22 cellular contexts compared by ENCODE assay signal in genomic region chr1:56811331-56811730, GRCh38. TPM values are rescaled to one million over a fixed set of nuclear protein-coding genes. Genes with fewer than 3 reads are reported as not detected.
DNase-seq lines count a peak whose midpoint lies in the region; ATAC-seq and TF ChIP-seq lines count a peak whose summit lies in the region.
"Had no signal": no experiment of that assay in that cellular context is flagged by ENCODE, and none has a peak within 500 bp of the region (broad histone marks: within the 10 kb centered on the region; RNA-seq: fewer than 3 reads in every experiment).

No MANE protein-coding gene starts in this region.

- peaks cover 8% of the 10 kb centered on the region for H3K9me3 Mint-ChIP-seq in progenitor cell of endocrine pancreas (ENCODE audit: low read depth)
- H3K9me3 Mint-ChIP-seq: activated CD4-positive, alpha-beta memory T cell treated with anti-CD3 and anti-CD28 coated beads for 36 hours; central memory CD8-positive, alpha-beta T cell had no signal

- intact Hi-C loops in left ventricle myocardium superior (cut with micrococcal nuclease): no loop called here

- ATAC-seq in left ventricle myocardium superior (peak; percentile 67), GM21576 (IDR thresholded peaks at IDR 0.05; ENCODE audit: unreplicated experiment) (no peak), HG03378 (IDR thresholded peaks at IDR 0.05; ENCODE audit: unreplicated experiment) (no peak)
- ATAC-seq: T-helper 17 cell had no signal

- TF ChIP-seq CTCF in progenitor cell of endocrine pancreas (IDR thresholded peaks at IDR 0.05; ENCODE audit: unreplicated experiment): no peak

- H3K27me3 Mint-ChIP-seq in progenitor cell of endocrine pancreas: no peaks in the 10 kb centered on the region

- no peak overlapping the region for H3K4me3 Mint-ChIP-seq in progenitor cell of endocrine pancreas (ENCODE audit: low read depth)
- H3K4me3 Mint-ChIP-seq: activated CD4-positive, alpha-beta memory T cell treated with anti-CD3 and anti-CD28 coated beads for 36 hours; central memory CD8-positive, alpha-beta T cell; naive B cell; T-helper 17 cell had no signal

- DNase-seq in DMS53 treated with DMSO at 0.1 percent for 48 hours (lab: John Stamatoyannopoulos, UW; ENCODE audit: unreplicated experiment) (peak; percentile 28), NCI-H82 treated with DMSO at 0.1 percent for 48 hours (lab: John Stamatoyannopoulos, UW; ENCODE audit: unreplicated experiment) (peak; percentile 39), left ventricle myocardium superior (peak; percentile 43), progenitor cell of endocrine pancreas (ENCODE audit: low spot score, unreplicated experiment) (no peak), SKM-1 (lab: John Stamatoyannopoulos, UW; ENCODE audit: unreplicated experiment) (no peak)
- DNase-seq in activated naive CD4-positive, alpha-beta T cell (lab: John Stamatoyannopoulos, UW): no peak
- DNase-seq: activated CD4-positive, alpha-beta memory T cell treated with anti-CD3 and anti-CD28 coated beads for 36 hours; amniotic stem cell; effector CD4-positive, alpha-beta T cell; naive B cell; NCI-H1417 treated with DMSO at 0.1 percent for 48 hours; NCI-H69; stimulated activated CD4-positive, alpha-beta T cell treated with anti-CD3 and anti-CD28 coated beads, Interleukin-4, amount 100 ng/mL, for 24 hours; T-helper 17 cell had no signal

- H3K27ac Mint-ChIP-seq in progenitor cell of endocrine pancreas: peak overlapping the region; percentile 92
- H3K27ac Mint-ChIP-seq: activated CD4-positive, alpha-beta memory T cell treated with anti-CD3 and anti-CD28 coated beads for 36 hours; T-helper 17 cell had no signal

- H3K36me3 Mint-ChIP-seq in progenitor cell of endocrine pancreas (ENCODE audit: insufficient read depth): peaks cover 7% of the 10 kb centered on the region
- H3K36me3 Mint-ChIP-seq: activated CD4-positive, alpha-beta memory T cell treated with anti-CD3 and anti-CD28 coated beads for 36 hours had no signal

- H3K4me1 Mint-ChIP-seq in progenitor cell of endocrine pancreas (ENCODE audit: low read depth): peaks cover 40% of the 10 kb centered on the region
- H3K4me1 Mint-ChIP-seq: central memory CD8-positive, alpha-beta T cell; naive B cell; T-helper 17 cell had no signal

RNA-seq across cellular contexts. Expression of gene FYB2, which starts 7.9 kb away (rescaled TPM):
- 15.2 TPM for total RNA-seq in left ventricle myocardium superior
- 7.6 and 9.6 TPM in 2 replicates for total RNA-seq in progenitor cell of endocrine pancreas
- total RNA-seq: activated CD4-positive, alpha-beta memory T cell treated with anti-CD3 and anti-CD28 coated beads for 36 hours; esophagus muscularis mucosa; glomerular endothelial cell; osteocyte; T-helper 17 cell; vagina had no signal

RNA-seq across cellular contexts. Expression of gene C8A, which starts 43.3 kb away (rescaled TPM):
- total RNA-seq in left ventricle myocardium superior (not detected), progenitor cell of endocrine pancreas (0.77 and 0.98 TPM in 2 replicates)
- total RNA-seq: activated CD4-positive, alpha-beta memory T cell treated with anti-CD3 and anti-CD28 coated beads for 36 hours; esophagus muscularis mucosa; glomerular endothelial cell; osteocyte; SJSA1; T-helper 17 cell; vagina had no signal

Comparison
In these comparisons a context has a peak if more than half of its experiments do, and no peak if none do; other contexts are left out.
1. DNase-seq: peak in DMS53 treated with DMSO at 0.1 percent for 48 hours (single experiment), NCI-H82 treated with DMSO at 0.1 percent for 48 hours (single experiment) and left ventricle myocardium superior (single experiment); none in progenitor cell of endocrine pancreas (single experiment), SKM-1 (single experiment) and activated naive CD4-positive, alpha-beta T cell (0 of 4).